14 cellular contexts compared by ENCODE assay signal in genomic region chr5:32812399-32812798, GRCh38.
DNase-seq lines count a peak whose midpoint lies in the region; ATAC-seq and TF ChIP-seq lines count a peak whose summit lies in the region.
"Had no signal": no experiment of that assay in that cellular context is flagged by ENCODE, and none has a peak within 500 bp of the region (broad histone marks: within the 10 kb centered on the region; RNA-seq: fewer than 3 reads in every experiment).

No MANE protein-coding gene starts in this region.

- no peaks in the 10 kb centered on the region for H3K79me2 ChIP-seq in PC-3 (ENCODE audit: low read length)

- no peak for ATAC-seq in IMR-90 (ENCODE audit: low read depth)
- ATAC-seq in PC-3 = peak; percentile 45
- no peak for ATAC-seq in HG03039 (IDR thresholded peaks at IDR 0.05; ENCODE audit: unreplicated experiment)
- ATAC-seq in left lung = no peak
- ATAC-seq: GM23338, HCT116 had no signal

- 88% methylated on average over 3 of the region's 5 CpGs; no CpG with 5 or more reads in 1 of the 2 experiments for WGBS in IMR-90 (ENCODE audit: extremely low coverage in 2 of 2, insufficient read length in 1 of 2), 2 experiments

- POLR2A ChIA-PET in IMR-90 (lab: Charles Lee; ENCODE audit: unreplicated experiment) (no interaction called here), PC-3 (lab: Charles Lee; ENCODE audit: unreplicated experiment) (no interaction called here)

- H3K9me2 ChIP-seq in PC-3 (replicated peaks; ENCODE audit: low read length) = no peaks in the 10 kb centered on the region

- H2BK15ac ChIP-seq in IMR-90 (ENCODE audit: low read depth, low read length) = peak overlapping the region; percentile 36; the same call in 1 of the 3 replicates

- H3F3A ChIP-seq in PC-3 (ENCODE audit: low read length, unreplicated experiment) = no peaks in the 10 kb centered on the region

- no peak overlapping the region for H4K5ac ChIP-seq in IMR-90 (ENCODE audit: low read depth, low read length)

- H4K8ac ChIP-seq in IMR-90 (ENCODE audit: low read depth in 2 of 2, low read length in 2 of 2) = no peak overlapping the region

- intact Hi-C loops in IMR-90 (cut with micrococcal nuclease) (no loop called here), PC-3 (cut with micrococcal nuclease) (no loop called here), left lung (cut with DNase I) (no loop called here)

- H2BK20ac ChIP-seq in IMR-90 (ENCODE audit: low read depth, low read length) = no peak overlapping the region

- DNase-seq in IMR-90 (no peak), PC-3 (peak; percentile 73), epithelial cell of esophagus (ENCODE audit: low read depth) (peak; percentile 22), left lung (no peak)
- DNase-seq in activated CD8-positive, alpha-beta memory T cell treated with anti-CD3 and anti-CD28 coated beads, Interleukin-2, amount 50 U/mL, for 4 hours = no peak
- DNase-seq: C1 segment of cervical spinal cord; CD4-positive, alpha-beta memory T cell; COR-L47; DMS153; DND-41; H9 had no signal

- no peak overlapping the region for H3K27ac ChIP-seq in IMR-90 (ENCODE audit: insufficient read depth, low read length)
- H3K27ac ChIP-seq in PC-3 (ENCODE audit: low read length) = 0 out of 2 replicates have a peak overlapping the region, but pooled peaks have one; percentile 3
- H3K27ac ChIP-seq in left lung = no peak overlapping the region

- no peak for TF ChIP-seq CTCF in IMR-90 (conservative IDR thresholded peaks at IDR 0.05; ENCODE audit: low read depth, low read length)
- no peak for TF ChIP-seq CTCF in PC-3 (conservative IDR thresholded peaks at IDR 0.05; ENCODE audit: low read depth, low read length)
- TF ChIP-seq CTCF in epithelial cell of esophagus (IDR thresholded peaks at IDR 0.05; ENCODE audit: insufficient read depth, low read depth, low read length, missing control alignments) = no peak
- no peak for TF ChIP-seq CTCF in left lung (IDR thresholded peaks at IDR 0.05)

- no peak for TF ChIP-seq POLR2A in IMR-90 (IDR thresholded peaks at IDR 0.05; ENCODE audit: low read depth, low read length)

- H4K91ac ChIP-seq in IMR-90 (ENCODE audit: insufficient read depth, low read depth, low read length) = peak overlapping the region; percentile 38

- no peak overlapping the region for H3K56ac ChIP-seq in IMR-90 (ENCODE audit: extremely low read depth, insufficient read depth, low read length)

- no peaks in the 10 kb centered on the region for H3K36me3 ChIP-seq in IMR-90 (ENCODE audit: control insufficient read depth, insufficient read depth, low read length)
- no peaks in the 10 kb centered on the region for H3K36me3 ChIP-seq in PC-3 (ENCODE audit: low read depth, low read length)
- H3K36me3 ChIP-seq in left lung = no peaks in the 10 kb centered on the region

- no TSS peak for BruUV-seq in IMR-90 (replicated peaks; lab: Mats Ljungman, UMichigan)
- no TSS peak for BruUV-seq in PC-3 (replicated peaks; lab: Mats Ljungman, UMichigan)

- H2BK5ac ChIP-seq in IMR-90 (ENCODE audit: low read depth, low read length, poor library complexity, severe bottlenecking) = no peak overlapping the region

- H3K18ac ChIP-seq in IMR-90 (ENCODE audit: low read depth, low read length) = no peak overlapping the region

- H3K9me3 ChIP-seq in IMR-90 (ENCODE audit: control insufficient read depth, insufficient read depth, low read length) (no peaks in the 10 kb centered on the region), PC-3 (ENCODE audit: low read length) (no peaks in the 10 kb centered on the region), left lung (no peaks in the 10 kb centered on the region)

- no peak overlapping the region for H3K4me3 ChIP-seq in IMR-90 (ENCODE audit: insufficient read depth, low read depth, low read length)
- H3K4me3 ChIP-seq in PC-3 (ENCODE audit: low read length) = no peak overlapping the region
- no peak overlapping the region for H3K4me3 ChIP-seq in epithelial cell of esophagus (ENCODE audit: low read length)
- H3K4me3 ChIP-seq in left lung = no peak overlapping the region
- H3K4me3 ChIP-seq: GM23338 had no signal

- no peak overlapping the region for H2AK5ac ChIP-seq in IMR-90 (ENCODE audit: low read depth, low read length)

- H2AK9ac ChIP-seq in IMR-90 (replicated peaks; ENCODE audit: low read depth, low read length, poor library complexity) = no peak overlapping the region

- H3K79me1 ChIP-seq in IMR-90 (ENCODE audit: low read depth in 1 of 2, low read length in 2 of 2) = no peaks in the 10 kb centered on the region

- no peak overlapping the region for H3K4me2 ChIP-seq in IMR-90 (ENCODE audit: low read depth, low read length)
- no peak overlapping the region for H3K4me2 ChIP-seq in PC-3 (ENCODE audit: low read length)
- H3K4me2 ChIP-seq: GM23338 had no signal

- CTCF ChIA-PET in IMR-90 (lab: Yijun Ruan, JAX) = no interaction called here
- CTCF ChIA-PET in PC-3 (lab: Charles Lee) = no interaction called here

- H3K14ac ChIP-seq in IMR-90 (replicated peaks; ENCODE audit: low read depth, low read length) = no peak overlapping the region

- dilution Hi-C loops in IMR-90 (cut with HindIII; ENCODE audit: low sequenced_read_pairs, unreplicated experiment) = no loop called here

- H3K9ac ChIP-seq in IMR-90 (ENCODE audit: low read depth, low read length) (no peak overlapping the region), PC-3 (ENCODE audit: low read length) (no peak overlapping the region)

- H3K4ac ChIP-seq in IMR-90 (ENCODE audit: low read depth, low read length) = no peak overlapping the region

- no peaks in the 10 kb centered on the region for H3K9me1 ChIP-seq in IMR-90 (ENCODE audit: insufficient read depth, low read length)

- no peak overlapping the region for H2BK120ac ChIP-seq in IMR-90 (ENCODE audit: low read depth, low read length)

- in situ Hi-C loops in IMR-90 (cut with MboI; ENCODE audit: low sequenced_read_pairs) = no loop called here

- H3K27me3 ChIP-seq in IMR-90 (ENCODE audit: control insufficient read depth, insufficient read depth, low read length) (no peaks in the 10 kb centered on the region), PC-3 (ENCODE audit: low read length) (no peaks in the 10 kb centered on the region), left lung (no peaks in the 10 kb centered on the region)

- H3K4me1 ChIP-seq in IMR-90 (ENCODE audit: control insufficient read depth, insufficient read depth, low read length) (peaks cover 6% of the 10 kb centered on the region), PC-3 (ENCODE audit: insufficient read depth, low read length) (peaks cover 24% of the 10 kb centered on the region), left lung (no peaks in the 10 kb centered on the region)

- H4K20me1 ChIP-seq in IMR-90 (ENCODE audit: insufficient read depth, low read length) = no peaks in the 10 kb centered on the region
- no peaks in the 10 kb centered on the region for H4K20me1 ChIP-seq in PC-3 (ENCODE audit: low read length)

- no peak for TF ChIP-seq RAD21 in IMR-90 (IDR thresholded peaks at IDR 0.05; ENCODE audit: low read length)

- no peak overlapping the region for H3K23ac ChIP-seq in IMR-90 (ENCODE audit: low read depth, low read length)

- no peak overlapping the region for H2AFZ ChIP-seq in IMR-90 (replicated peaks; ENCODE audit: low read length, poor library complexity)
- H2AFZ ChIP-seq in PC-3 (ENCODE audit: low read length) = no peak overlapping the region
- H2AFZ ChIP-seq: GM23338 had no signal

TF ChIP-seq in IMR-90, 13 proteins besides CTCF, POLR2A, EP300 and RAD21:
- TF ChIP-seq CEBPB (IDR thresholded peaks at IDR 0.05; ENCODE audit: low read depth, low read length) = no peak
- no peak for TF ChIP-seq RFX5 (IDR thresholded peaks at IDR 0.05; ENCODE audit: low read depth, low read length)
- no peak for TF ChIP-seq FOS (IDR thresholded peaks at IDR 0.05; ENCODE audit: low read depth, low read length)
- no peak for TF ChIP-seq USF2 (IDR thresholded peaks at IDR 0.05; ENCODE audit: low read depth, low read length)
- TF ChIP-seq CHD1 (IDR thresholded peaks at IDR 0.05; ENCODE audit: low read depth, low read length) = no peak
- no peak for TF ChIP-seq SMC3 (IDR thresholded peaks at IDR 0.05; ENCODE audit: low read depth, low read length)
- TF ChIP-seq MAFK (IDR thresholded peaks at IDR 0.05; ENCODE audit: low read depth, low read length) = no peak
- no peak for TF ChIP-seq ELK1 (IDR thresholded peaks at IDR 0.05; ENCODE audit: borderline replicate concordance, low read depth, low read length)
- TF ChIP-seq MXI1 (IDR thresholded peaks at IDR 0.05; ENCODE audit: borderline replicate concordance, low read depth, low read length) = no peak
- TF ChIP-seq RCOR1 (IDR thresholded peaks at IDR 0.05; ENCODE audit: insufficient replicate concordance, low read length) = no peak
- no peak for TF ChIP-seq BHLHE40 (IDR thresholded peaks at IDR 0.05; ENCODE audit: low read depth, low read length)
- TF ChIP-seq MAZ (IDR thresholded peaks at IDR 0.05; ENCODE audit: borderline replicate concordance, low read depth, low read length) = no peak
- TF ChIP-seq NFE2L2 (IDR thresholded peaks at IDR 0.05; ENCODE audit: low read depth, low read length) = no peak

Comparison
In these comparisons a context has a peak if more than half of its experiments do, and no peak if none do; other contexts are left out.
1. DNase-seq: peak in PC-3 (single experiment) and epithelial cell of esophagus (single experiment); none in IMR-90 (single experiment), left lung (0 of 2) and activated CD8-positive, alpha-beta memory T cell treated with anti-CD3 and anti-CD28 coated beads, Interleukin-2, amount 50 U/mL, for 4 hours (single experiment).